8 cellular contexts compared by ENCODE assay signal in genomic region chr2:210002158-210003157, GRCh38.
DNase-seq lines count a peak whose midpoint lies in the region; ATAC-seq and TF ChIP-seq lines count a peak whose summit lies in the region.

Gene RPE, plus strand, starts transcription at chr2:210002638. Its CDS starts 24 bp downstream, at chr2:210002662.

- peak; percentile 69 for DNase-seq in AG09309 (ENCODE audit: low read depth)
- DNase-seq in NCI-H446 (lab: John Stamatoyannopoulos, UW), result peak; percentile 90 to 96
- DNase-seq in activated CD4-positive, CD25-positive, alpha-beta regulatory T cell treated with anti-CD3 and anti-CD28 coated beads, Interleukin-2, amount 50 U/mL, for 16 hours (ENCODE audit: low read depth, low spot score), result peak; percentile 94
- DNase-seq in central memory CD8-positive, alpha-beta T cell (ENCODE audit: low spot score in 2 of 2), result peak; percentile 92 to 97
- DNase-seq in iris pigment epithelial cell (ENCODE audit: low read depth), result peak; percentile 95
- DNase-seq in stimulated activated CD4-positive, alpha-beta T cell treated with anti-CD3 and anti-CD28 coated beads, Interleukin-12 subunit alpha, Interleukin-12 subunit beta, amount 100 ng/mL, for 24 hours (ENCODE audit: low read depth in 2 of 2), result peak; percentile 96 to 98

- H3K4me3 Mint-ChIP-seq in central memory CD8-positive, alpha-beta T cell, result peak within 1 kb of the TSS; percentile 98

- H3K4me1 Mint-ChIP-seq in central memory CD8-positive, alpha-beta T cell, result peaks cover 52% of the 10 kb centered on the region

- H3K27me3 Mint-ChIP-seq in central memory CD8-positive, alpha-beta T cell, result no peaks in the 10 kb centered on the region

- peak within 1 kb of the TSS; percentile 60 for H3K27ac Mint-ChIP-seq in central memory CD8-positive, alpha-beta T cell (ENCODE audit: low read depth)

- TF ChIP-seq CTCF in AG09309 (IDR thresholded peaks at IDR 0.05; ENCODE audit: control insufficient read depth, insufficient read depth, low read depth, low read length, missing control alignments), result no peak

- no peaks in the 10 kb centered on the region for H3K9me3 Mint-ChIP-seq in central memory CD8-positive, alpha-beta T cell

- H3K4me3 ChIP-seq in AG09309 (ENCODE audit: control insufficient read depth, low read depth, low read length), result peak within 1 kb of the TSS; percentile 94

- H3K36me3 Mint-ChIP-seq in central memory CD8-positive, alpha-beta T cell (ENCODE audit: insufficient read depth), result peaks cover 10% of the 10 kb centered on the region

- peak; percentile 99 for ATAC-seq in GM19025 (IDR thresholded peaks at IDR 0.05; ENCODE audit: low read depth, unreplicated experiment)
- ATAC-seq in HG03342 (IDR thresholded peaks at IDR 0.05; ENCODE audit: unreplicated experiment), result peak; percentile 100
- ATAC-seq in central memory CD8-positive, alpha-beta T cell (replicated peaks; ENCODE audit: extremely low read depth, poor library complexity, severe bottlenecking), result peak; percentile 99

Comparison
In these comparisons a context has a peak if more than half of its experiments do, and no peak if none do; other contexts are left out.
1. Peak in every context shown above with its lines: DNase-seq, ATAC-seq and H3K4me3 ChIP-seq.